Comparison of ENCODE assay signal across 14 cellular contexts in genomic region chr5:84568171-84568570, GRCh38.
"Had no signal": no experiment of that assay in that cellular context is flagged by ENCODE, and none has a peak within 500 bp of the region (broad histone marks: within the 10 kb centered on the region; RNA-seq: fewer than 3 reads in every experiment).

No MANE protein-coding gene starts in this region.

- H3K4me3 ChIP-seq: heart left ventricle, lung, mucosa of descending colon had no signal

- H3K27me3 ChIP-seq: heart left ventricle, neutrophil had no signal

- H3K4me1 ChIP-seq: heart left ventricle, parathyroid adenoma had no signal

- H3K36me3 ChIP-seq: heart left ventricle, neutrophil, WERI-Rb-1 had no signal

- H3K79me2 ChIP-seq: parathyroid adenoma had no signal

- H3K9me3 ChIP-seq: heart left ventricle, mucosa of descending colon, neutrophil had no signal

- H3K27ac ChIP-seq: epithelial cell of prostate, heart left ventricle, neutrophil, parathyroid adenoma, WERI-Rb-1 had no signal

- ATAC-seq: activated CD4-positive, alpha-beta T cell treated with anti-CD3 and anti-CD28 coated beads for 36 hours; heart left ventricle; mucosa of descending colon; naive thymus-derived CD8-positive, alpha-beta T cell; stimulated activated effector memory CD8-positive, alpha-beta T cell treated with anti-CD3 and anti-CD28 coated beads, Interleukin-12 subunit alpha, Interleukin-12 subunit beta, amount 100 ng/mL, for 72 hours had no signal

- H3K9ac ChIP-seq: parathyroid adenoma had no signal

- DNase-seq: activated CD4-positive, alpha-beta memory T cell treated with anti-CD3 and anti-CD28 coated beads, Interleukin-2, amount 10 ng/mL, durations not matched to agents 7 days and 5 days; activated CD4-positive, alpha-beta T cell treated with anti-CD3 and anti-CD28 coated beads for 36 hours; activated gamma-delta T cell treated with Interleukin-2 at 50 U/mL for 16 hours; dermis blood vessel endothelial cell; heart left ventricle; mucosa of descending colon; naive thymus-derived CD8-positive, alpha-beta T cell; trophoblast cell; WERI-Rb-1 had no signal
